15 cellular contexts compared by ENCODE assay signal in the genomic region with DNA sequence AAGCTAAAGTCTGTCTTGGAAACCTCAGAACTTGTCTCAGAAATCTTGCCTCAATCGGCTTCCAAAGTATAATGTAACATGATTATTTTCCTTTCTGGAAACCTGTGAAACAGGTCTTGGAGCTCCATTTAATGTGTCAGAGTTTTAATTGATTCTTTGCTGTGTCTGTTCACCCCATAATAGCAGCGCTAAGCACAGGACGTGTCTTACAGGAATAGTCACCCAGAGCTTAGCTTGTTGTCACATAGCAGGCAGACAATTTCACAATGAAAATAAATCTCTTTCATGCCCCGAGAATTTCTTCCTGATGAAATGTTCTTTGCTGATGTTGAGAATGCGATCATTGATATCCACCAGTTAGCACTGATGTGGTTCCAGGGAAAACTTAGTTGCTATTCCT. TPM values are rescaled to one million over a fixed set of nuclear protein-coding genes. Genes with fewer than 3 reads are reported as not detected.
"Had no signal": no experiment of that assay in that cellular context is flagged by ENCODE, and none has a peak within 500 bp of the region (broad histone marks: within the 10 kb centered on the region; RNA-seq: fewer than 3 reads in every experiment).

No MANE protein-coding gene starts in this region.

- ATAC-seq: activated CD8-positive, alpha-beta T cell treated with anti-CD3 and anti-CD28 coated beads for 36 hours; left cardiac atrium; natural killer cell; pancreas had no signal

- H3K4me3 ChIP-seq: esophagus muscularis mucosa, pancreas, transverse colon had no signal

- H3K27ac ChIP-seq: brain microvascular endothelial cell, esophagus muscularis mucosa, pancreas, transverse colon had no signal

- H3K27me3 ChIP-seq: pancreas had no signal

- H3K9me3 ChIP-seq: esophagus muscularis mucosa, pancreas, transverse colon had no signal

- H3K4me1 ChIP-seq: esophagus muscularis mucosa, pancreas, transverse colon had no signal

- H3K36me3 ChIP-seq: brain microvascular endothelial cell, esophagus muscularis mucosa, pancreas, transverse colon had no signal

- DNase-seq: activated B cell treated with CpG ODN at 0.5 μM for 24 hours; activated CD4-positive, alpha-beta T cell treated with anti-CD3 and anti-CD28 coated beads for 48 hours; activated CD8-positive, alpha-beta T cell treated with anti-CD3 and anti-CD28 coated beads for 36 hours; activated naive CD4-positive, alpha-beta T cell treated with anti-CD3 and anti-CD28 coated beads, Interleukin-2, amount 10 ng/mL, durations not matched to agents 7 days and 5 days; activated T-cell treated with anti-CD3 and anti-CD28 coated beads, Interleukin-2, amount 50 U/mL, for 24 hours; aorta; brain microvascular endothelial cell; cortex of kidney; left cardiac atrium; mesendoderm; natural killer cell; pancreas; SW 1271; transverse colon had no signal

RNA-seq across cellular contexts. Expression of a gene that starts 40.2 kb away (rescaled TPM):
- total RNA-seq: natural killer cell had no signal
